8 cellular contexts compared by ENCODE assay signal in the genomic region with DNA sequence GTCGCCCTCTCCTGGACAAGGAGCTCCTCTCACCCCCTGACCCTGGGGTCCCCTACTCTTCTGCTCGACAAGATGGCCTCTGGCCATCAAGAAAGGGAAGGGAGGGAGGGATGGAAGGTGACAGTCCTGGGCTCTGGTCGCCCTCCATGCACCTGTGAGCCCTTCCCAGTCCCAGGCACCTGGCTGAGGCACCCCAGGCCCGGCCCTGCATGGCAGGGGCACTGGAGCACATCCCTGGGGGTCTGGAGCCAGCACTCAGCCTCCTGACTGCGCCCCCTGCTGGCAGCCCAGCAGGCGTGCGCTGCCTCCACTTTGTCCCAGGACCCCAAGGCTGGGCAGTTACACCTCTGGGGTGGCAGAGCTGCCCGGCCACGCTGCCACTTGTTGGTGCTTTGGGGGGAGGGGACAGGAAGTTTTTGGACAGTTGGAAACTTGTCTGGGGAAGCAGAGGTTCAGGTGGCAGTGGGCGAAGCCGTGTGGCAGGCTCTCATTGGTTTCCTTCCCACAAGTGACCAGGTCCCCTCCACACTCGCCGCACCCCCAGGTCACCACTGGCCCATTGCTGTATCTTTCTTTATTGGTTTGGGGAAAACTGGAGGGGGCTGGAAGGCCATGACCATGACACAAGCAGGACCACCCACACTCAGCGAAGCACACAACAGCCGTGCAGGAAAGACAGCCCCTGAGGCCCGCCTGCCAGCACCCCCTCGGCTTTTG.
A peak's percentile ranks its signal among the peaks of the same experiment; 100 is the strongest.
DNase-seq lines count a peak whose midpoint lies in the region; ATAC-seq and TF ChIP-seq lines count a peak whose summit lies in the region.

No MANE protein-coding gene starts in this region.

- H3K9me3 Mint-ChIP-seq in stimulated activated naive CD8-positive, alpha-beta T cell treated with anti-CD3 and anti-CD28 coated beads, Interleukin-15, amount 100 ng/mL, for 72 hours: no peaks in the 10 kb centered on the region

- DNase-seq in D341Med (ENCODE audit: low spot score) (peak; percentile 77), LNCaP clone FGC (ENCODE audit: low read depth) (no peak), islet precursor cell (peak; percentile 56), NCI-H146 (lab: John Stamatoyannopoulos, UW) (no peak), cerebellar cortex (ENCODE audit: low spot score) (no peak)
- DNase-seq in activated naive CD4-positive, alpha-beta T cell treated with anti-CD3 and anti-CD28 coated beads, Interleukin-2, amount 50 U/mL, for 16 hours: peak; percentile 47
- peak; percentile 40 to 49 for DNase-seq in stimulated activated naive CD8-positive, alpha-beta T cell treated with anti-CD3 and anti-CD28 coated beads, Interleukin-15, amount 100 ng/mL, for 72 hours

- peak; percentile 54 for ATAC-seq in stimulated activated naive CD8-positive, alpha-beta T cell treated with anti-CD3 and anti-CD28 coated beads, Interleukin-15, amount 100 ng/mL, for 72 hours
- ATAC-seq in GM21360 (IDR thresholded peaks at IDR 0.05; ENCODE audit: unreplicated experiment): no peak

- no peak overlapping the region for H3K4me3 Mint-ChIP-seq in stimulated activated naive CD8-positive, alpha-beta T cell treated with anti-CD3 and anti-CD28 coated beads, Interleukin-15, amount 100 ng/mL, for 72 hours

- peaks cover 47% of the 10 kb centered on the region for H3K27me3 Mint-ChIP-seq in stimulated activated naive CD8-positive, alpha-beta T cell treated with anti-CD3 and anti-CD28 coated beads, Interleukin-15, amount 100 ng/mL, for 72 hours

- H3K4me3 ChIP-seq in LNCaP clone FGC (ENCODE audit: low read depth, low read length): no peak overlapping the region

- no peak overlapping the region for H3K27ac Mint-ChIP-seq in stimulated activated naive CD8-positive, alpha-beta T cell treated with anti-CD3 and anti-CD28 coated beads, Interleukin-15, amount 100 ng/mL, for 72 hours

- peaks cover 16% of the 10 kb centered on the region for H3K4me1 Mint-ChIP-seq in stimulated activated naive CD8-positive, alpha-beta T cell treated with anti-CD3 and anti-CD28 coated beads, Interleukin-15, amount 100 ng/mL, for 72 hours

- TF ChIP-seq CTCF in LNCaP clone FGC (IDR thresholded peaks at IDR 0.05; ENCODE audit: control insufficient read depth, extremely low read depth, insufficient read depth): peak; percentile 68

Comparison
In these comparisons a context has a peak if more than half of its experiments do, and no peak if none do; other contexts are left out.
1. DNase-seq: peak in D341Med (single experiment), activated naive CD4-positive, alpha-beta T cell treated with anti-CD3 and anti-CD28 coated beads, Interleukin-2, amount 50 U/mL, for 16 hours (single experiment), islet precursor cell (single experiment) and stimulated activated naive CD8-positive, alpha-beta T cell treated with anti-CD3 and anti-CD28 coated beads, Interleukin-15, amount 100 ng/mL, for 72 hours (2 of 2); none in LNCaP clone FGC (single experiment), NCI-H146 (single experiment) and cerebellar cortex (single experiment).